9 cellular contexts compared by ENCODE assay signal in the genomic region with DNA sequence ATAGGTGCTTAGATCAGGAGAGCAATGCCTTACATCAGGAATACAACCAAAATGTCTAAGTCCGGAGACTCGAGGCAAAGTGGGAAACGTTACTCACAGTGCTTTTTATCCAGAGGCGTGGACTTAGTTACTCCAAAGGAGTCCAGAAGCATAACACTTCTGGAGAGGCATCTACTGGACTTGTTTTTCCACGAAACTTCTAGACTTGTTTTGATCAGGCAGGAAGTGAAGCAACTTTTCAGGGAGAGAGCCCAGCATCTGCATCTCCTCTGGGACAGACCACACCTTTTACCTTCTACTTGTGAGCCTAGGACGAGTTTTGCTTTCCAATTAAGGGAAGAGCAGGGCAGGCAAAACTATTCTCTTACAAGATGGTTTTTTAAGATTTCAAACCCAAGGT. TPM values are rescaled to one million over a fixed set of nuclear protein-coding genes. Genes with fewer than 3 reads are reported as not detected.
DNase-seq lines count a peak whose midpoint lies in the region; ATAC-seq and TF ChIP-seq lines count a peak whose summit lies in the region.
"Had no signal": no experiment of that assay in that cellular context is flagged by ENCODE, and none has a peak within 500 bp of the region (broad histone marks: within the 10 kb centered on the region; RNA-seq: fewer than 3 reads in every experiment).

No MANE protein-coding gene starts in this region.

- H3K79me2 ChIP-seq in hepatocyte = peaks cover 66% of the 10 kb centered on the region

- no peaks in the 10 kb centered on the region for H3K9me3 Mint-ChIP-seq in activated CD8-positive, alpha-beta memory T cell treated with anti-CD3 and anti-CD28 coated beads, Interleukin-2, amount 10 ng/mL, durations not matched to agents 7 days and 5 days (ENCODE audit: low read depth)
- no peaks in the 10 kb centered on the region for H3K9me3 Mint-ChIP-seq in activated CD8-positive, alpha-beta T cell treated with anti-CD3 and anti-CD28 coated beads for 36 hours
- H3K9me3 Mint-ChIP-seq in stimulated activated effector memory CD8-positive, alpha-beta T cell treated with anti-CD3 and anti-CD28 coated beads, Interleukin-12 subunit alpha, Interleukin-12 subunit beta, amount 100 ng/mL, for 72 hours = no peaks in the 10 kb centered on the region

- H3K27ac ChIP-seq in hepatocyte = no peak overlapping the region

- CTCF ChIA-PET in activated CD8-positive, alpha-beta memory T cell treated with anti-CD3 and anti-CD28 coated beads, Interleukin-2, amount 10 ng/mL, durations not matched to agents 7 days and 5 days (lab: Charles Lee) = no interaction called here
- CTCF ChIA-PET in activated CD8-positive, alpha-beta T cell treated with anti-CD3 and anti-CD28 coated beads for 36 hours (lab: Charles Lee) = no interaction called here

- H3K4me3 ChIP-seq in hepatocyte = no peak overlapping the region

- peaks cover 2% of the 10 kb centered on the region for H3K36me3 Mint-ChIP-seq in activated CD8-positive, alpha-beta memory T cell treated with anti-CD3 and anti-CD28 coated beads, Interleukin-2, amount 10 ng/mL, durations not matched to agents 7 days and 5 days
- no peaks in the 10 kb centered on the region for H3K36me3 Mint-ChIP-seq in activated CD8-positive, alpha-beta T cell treated with anti-CD3 and anti-CD28 coated beads for 36 hours (ENCODE audit: low read depth)
- peaks cover 5% of the 10 kb centered on the region for H3K36me3 Mint-ChIP-seq in stimulated activated effector memory CD8-positive, alpha-beta T cell treated with anti-CD3 and anti-CD28 coated beads, Interleukin-12 subunit alpha, Interleukin-12 subunit beta, amount 100 ng/mL, for 72 hours

- 74% methylated on average over 6 of the region's 6 CpGs for WGBS in hepatocyte (ENCODE audit: low lambda C conversion rate, missing lambda C conversion rate)

- H3K4me3 Mint-ChIP-seq in activated CD8-positive, alpha-beta memory T cell treated with anti-CD3 and anti-CD28 coated beads, Interleukin-2, amount 10 ng/mL, durations not matched to agents 7 days and 5 days = peak overlapping the region; percentile 79
- H3K4me3 Mint-ChIP-seq in activated CD8-positive, alpha-beta T cell treated with anti-CD3 and anti-CD28 coated beads for 36 hours = peak overlapping the region; percentile 67
- peak overlapping the region; percentile 84 for H3K4me3 Mint-ChIP-seq in stimulated activated effector memory CD8-positive, alpha-beta T cell treated with anti-CD3 and anti-CD28 coated beads, Interleukin-12 subunit alpha, Interleukin-12 subunit beta, amount 100 ng/mL, for 72 hours

- H3K4me1 Mint-ChIP-seq in activated CD8-positive, alpha-beta memory T cell treated with anti-CD3 and anti-CD28 coated beads, Interleukin-2, amount 10 ng/mL, durations not matched to agents 7 days and 5 days = peaks cover 54% of the 10 kb centered on the region
- H3K4me1 Mint-ChIP-seq in activated CD8-positive, alpha-beta T cell treated with anti-CD3 and anti-CD28 coated beads for 36 hours (ENCODE audit: low read depth) = peaks cover 41% of the 10 kb centered on the region
- H3K4me1 Mint-ChIP-seq in stimulated activated effector memory CD8-positive, alpha-beta T cell treated with anti-CD3 and anti-CD28 coated beads, Interleukin-12 subunit alpha, Interleukin-12 subunit beta, amount 100 ng/mL, for 72 hours = peaks cover 50% of the 10 kb centered on the region

- H3K9me2 ChIP-seq in hepatocyte (replicated peaks; ENCODE audit: insufficient read depth) = no peaks in the 10 kb centered on the region

- H2AFZ ChIP-seq in hepatocyte = no peak overlapping the region

- H3K36me3 ChIP-seq in hepatocyte (replicated peaks; ENCODE audit: insufficient read depth, low read depth) = no peaks in the 10 kb centered on the region

- POLR2A ChIA-PET in activated CD8-positive, alpha-beta T cell treated with anti-CD3 and anti-CD28 coated beads for 36 hours (lab: Charles Lee) = no interaction called here

- no peak overlapping the region for H3K27ac Mint-ChIP-seq in activated CD8-positive, alpha-beta memory T cell treated with anti-CD3 and anti-CD28 coated beads, Interleukin-2, amount 10 ng/mL, durations not matched to agents 7 days and 5 days
- H3K27ac Mint-ChIP-seq in activated CD8-positive, alpha-beta T cell treated with anti-CD3 and anti-CD28 coated beads for 36 hours = no peak overlapping the region
- no peak overlapping the region for H3K27ac Mint-ChIP-seq in stimulated activated effector memory CD8-positive, alpha-beta T cell treated with anti-CD3 and anti-CD28 coated beads, Interleukin-12 subunit alpha, Interleukin-12 subunit beta, amount 100 ng/mL, for 72 hours

- intact Hi-C loops in activated CD8-positive, alpha-beta T cell treated with anti-CD3 and anti-CD28 coated beads for 36 hours (cut with micrococcal nuclease) = no loop called here

- no peaks in the 10 kb centered on the region for H3K27me3 ChIP-seq in hepatocyte

- no peak for TF ChIP-seq CTCF in activated CD8-positive, alpha-beta T cell treated with anti-CD3 and anti-CD28 coated beads for 36 hours (IDR thresholded peaks at IDR 0.05)
- no peak for TF ChIP-seq CTCF in hepatocyte (IDR thresholded peaks at IDR 0.05; ENCODE audit: poor library complexity)

- H3K4me2 ChIP-seq in hepatocyte = peak overlapping the region; percentile 93

- peaks cover 16% of the 10 kb centered on the region for H3K4me1 ChIP-seq in hepatocyte (ENCODE audit: insufficient read depth)

- peaks cover 32% of the 10 kb centered on the region for H3K27me3 Mint-ChIP-seq in activated CD8-positive, alpha-beta memory T cell treated with anti-CD3 and anti-CD28 coated beads, Interleukin-2, amount 10 ng/mL, durations not matched to agents 7 days and 5 days
- peaks cover 41% of the 10 kb centered on the region for H3K27me3 Mint-ChIP-seq in activated CD8-positive, alpha-beta T cell treated with anti-CD3 and anti-CD28 coated beads for 36 hours

- H3K9me3 ChIP-seq in hepatocyte (ENCODE audit: low read depth) = no peaks in the 10 kb centered on the region

- no peak for DNase-seq in activated CD8-positive, alpha-beta memory T cell treated with anti-CD3 and anti-CD28 coated beads, Interleukin-2, amount 10 ng/mL, durations not matched to agents 7 days and 5 days
- DNase-seq in activated CD8-positive, alpha-beta memory T cell treated with anti-CD3 and anti-CD28 coated beads for 24 hours = no peak
- DNase-seq in activated CD8-positive, alpha-beta T cell treated with anti-CD3 and anti-CD28 coated beads for 36 hours = no peak
- DNase-seq in hepatocyte (ENCODE audit: low spot score) (no peak), DMS53 treated with DMSO at 0.1 percent for 48 hours (lab: John Stamatoyannopoulos, UW; ENCODE audit: unreplicated experiment) (no peak), NCI-H1092 treated with DMSO at 0.1 percent for 48 hours (lab: John Stamatoyannopoulos, UW) (no peak)
- DNase-seq in stimulated activated effector memory CD8-positive, alpha-beta T cell treated with anti-CD3 and anti-CD28 coated beads, Interleukin-12 subunit alpha, Interleukin-12 subunit beta, amount 100 ng/mL, for 72 hours (ENCODE audit: low spot score in 2 of 2) = no peak
- DNase-seq: ACHN had no signal

- ATAC-seq in activated CD8-positive, alpha-beta memory T cell treated with anti-CD3 and anti-CD28 coated beads, Interleukin-2, amount 10 ng/mL, durations not matched to agents 7 days and 5 days = no peak
- ATAC-seq in activated CD8-positive, alpha-beta T cell treated with anti-CD3 and anti-CD28 coated beads for 36 hours = no peak
- ATAC-seq in stimulated activated effector memory CD8-positive, alpha-beta T cell treated with anti-CD3 and anti-CD28 coated beads, Interleukin-12 subunit alpha, Interleukin-12 subunit beta, amount 100 ng/mL, for 72 hours = no peak
- no peak for ATAC-seq in GM21619 (IDR thresholded peaks at IDR 0.05; ENCODE audit: unreplicated experiment)

- peaks cover 12% of the 10 kb centered on the region for H4K20me1 ChIP-seq in hepatocyte (ENCODE audit: insufficient read depth, poor library complexity, severe bottlenecking)

RNA-seq across cellular contexts. Expression of a gene that starts 1.2 kb away (rescaled TPM):
- 10 to 100 TPM; 16.9 to 17.6 TPM for total RNA-seq in activated CD8-positive, alpha-beta memory T cell treated with anti-CD3 and anti-CD28 coated beads, Interleukin-2, amount 10 ng/mL, durations not matched to agents 7 days and 5 days
- total RNA-seq in activated CD8-positive, alpha-beta T cell treated with anti-CD3 and anti-CD28 coated beads for 36 hours = 1 to 10 TPM; 3.7 to 3.9 TPM
- total RNA-seq in hepatocyte = 126 and 131 TPM in 2 replicates
- polyA plus RNA-seq in hepatocyte = 67.2 and 69.9 TPM in 2 replicates
